8 cellular contexts compared by ENCODE assay signal in the genomic region with DNA sequence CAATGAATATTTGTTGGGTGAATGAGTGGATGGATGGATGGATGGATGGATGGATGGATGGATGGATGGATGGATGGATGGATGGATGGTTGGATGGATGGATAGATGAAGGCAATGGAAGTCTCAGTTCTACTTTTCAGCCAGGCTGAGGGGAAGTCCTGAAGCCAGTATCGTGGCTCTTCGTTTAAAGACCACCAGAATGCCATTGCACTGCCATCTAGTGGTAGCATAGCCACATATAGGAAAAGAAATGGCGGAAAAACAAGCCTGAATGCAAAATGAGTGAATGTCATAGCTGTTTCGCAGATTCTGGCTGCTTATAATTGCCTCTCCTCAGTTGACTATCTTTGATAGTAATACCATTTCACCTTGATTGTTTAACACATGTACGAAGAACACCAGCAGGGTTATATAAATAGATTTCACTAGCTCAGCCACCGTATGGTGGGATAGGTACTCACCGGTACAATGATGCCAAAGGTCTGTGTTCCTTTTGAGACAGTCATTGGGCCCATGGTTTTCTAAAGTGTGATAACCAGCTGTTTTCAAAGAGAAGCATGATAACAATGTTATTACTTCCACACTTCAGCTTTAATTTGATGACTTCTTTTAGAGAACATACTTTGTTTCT.
DNase-seq lines count a peak whose midpoint lies in the region; FAIRE-seq and TF ChIP-seq lines count a peak whose summit lies in the region.

No MANE protein-coding gene starts in this region.

- H3K27ac ChIP-seq in SK-N-MC (no peak overlapping the region), ascending aorta (no peak overlapping the region)

- TF ChIP-seq CTCF in ascending aorta (IDR thresholded peaks at IDR 0.05) = peak; percentile 54 to 73 (median 62)

- no peak overlapping the region for H3K4me3 ChIP-seq in SK-N-MC
- no peak overlapping the region for H3K4me3 ChIP-seq in ascending aorta

- H3K9me3 ChIP-seq in SK-N-MC (ENCODE audit: low read depth, low read length) (no peaks in the 10 kb centered on the region), ascending aorta (no peaks in the 10 kb centered on the region)

- no peak overlapping the region for H3K9ac ChIP-seq in SK-N-MC (ENCODE audit: insufficient read length)

- DNase-seq in GM03348 (ENCODE audit: low spot score) (peak; percentile 73), H54 (ENCODE audit: insufficient read length, low spot score) (peak; percentile 12), MV-4-11 (lab: John Stamatoyannopoulos, UW) (peak; percentile 70), SK-N-MC (ENCODE audit: low read depth, low spot score) (peak; percentile 20), ascending aorta (ENCODE audit: low spot score in 2 of 2) (peak in 1 of 2 donors; percentile 73), iPS DF 4.7 (ENCODE audit: extremely low read depth, low spot score) (peak; percentile 44), posterior vena cava (ENCODE audit: low spot score) (no peak)
- peak; percentile 63 for DNase-seq in stimulated activated CD4-positive, alpha-beta T cell treated with anti-CD3 and anti-CD28 coated beads, Interleukin-15, amount 100 ng/mL, for 24 hours

- H3K36me3 ChIP-seq in SK-N-MC (ENCODE audit: insufficient read depth, low read length) = no peaks in the 10 kb centered on the region
- no peaks in the 10 kb centered on the region for H3K36me3 ChIP-seq in ascending aorta

- H3K27me3 ChIP-seq in ascending aorta = no peaks in the 10 kb centered on the region

- peaks cover 0 to 3% of the 10 kb centered on the region in 2 donors for H3K4me1 ChIP-seq in ascending aorta

- FAIRE-seq in H54 (lab: Jason Lieb, UNC) = no peak

- intact Hi-C loops in ascending aorta (cut with DNase I) = loop anchor here (2.0 to 10.0 kb wide), 2 partner anchors 135 to 207 kb away; no protein-coding TSS in a partner anchor
- intact Hi-C loops in posterior vena cava (cut with DNase I) = loop anchor here in 1 of 2 donors (10.0 kb wide), 1 partner anchor 175 kb away; no protein-coding TSS in a partner anchor

- no peak for TF ChIP-seq POLR2A in H54 (IDR thresholded peaks at IDR 0.05; ENCODE audit: low read depth, low read length)
